9 cellular contexts compared by ENCODE assay signal in genomic region chr17:352421-353212, GRCh38. TPM values are rescaled to one million over a fixed set of nuclear protein-coding genes. Genes with fewer than 3 reads are reported as not detected.
DNase-seq lines count a peak whose midpoint lies in the region; TF ChIP-seq lines count a peak whose summit lies in the region.
"Had no signal": no experiment of that assay in that cellular context is flagged by ENCODE, and none has a peak within 500 bp of the region (broad histone marks: within the 10 kb centered on the region; RNA-seq: fewer than 3 reads in every experiment).

RPH3AL (minus strand) TSS chr17:352807; CDS start chr17:327543, 25,264 bp downstream.

- H3K4me1 ChIP-seq in suprapubic skin, result peaks cover 65% of the 10 kb centered on the region

- TF ChIP-seq POLR2A in suprapubic skin (IDR thresholded peaks at IDR 0.05), result no peak

- peak within 1 kb of the TSS; percentile 62 for H3K27ac ChIP-seq in suprapubic skin
- H3K27ac ChIP-seq: 22Rv1 had no signal

- H3K27me3 ChIP-seq in suprapubic skin, result no peaks in the 10 kb centered on the region

- H3K9me3 ChIP-seq in suprapubic skin, result no peaks in the 10 kb centered on the region

- 58% methylated on average over 14 of the region's 22 CpGs for WGBS in suprapubic skin

- TF ChIP-seq CTCF in suprapubic skin (IDR thresholded peaks at IDR 0.05), result no peak

- no peak for TF ChIP-seq EP300 in suprapubic skin (IDR thresholded peaks at IDR 0.05)

- peak within 1 kb of the TSS; percentile 0 for H3K4me3 ChIP-seq in suprapubic skin

- DNase-seq in DMS 273 (lab: John Stamatoyannopoulos, UW; ENCODE audit: unreplicated experiment) (peak; percentile 19), DMS 273 treated with DMSO at 0.1 percent for 48 hours (lab: John Stamatoyannopoulos, UW) (no peak), astrocyte of the hippocampus (ENCODE audit: low read depth, low spot score) (peak; percentile 30), kidney tubule cell (ENCODE audit: low spot score) (peak; percentile 94), suprapubic skin (ENCODE audit: low spot score in 2 of 2) (no peak), NCI-H1048 (lab: John Stamatoyannopoulos, UW) (no peak), inferior parietal cortex (ENCODE audit: extremely low spot score) (no peak), SW 1271 (lab: John Stamatoyannopoulos, UW) (no peak)

- no peaks in the 10 kb centered on the region for H3K36me3 ChIP-seq in suprapubic skin

RNA-seq across cellular contexts. Expression of gene RPH3AL, which starts in this region (rescaled TPM):
- 10 to 100 TPM in 2 of 4 donors, 1 to 10 TPM in 2; 1.7 to 39.5 (median 10.9) TPM for total RNA-seq in suprapubic skin

Comparison
In these comparisons a context has a peak if more than half of its experiments do, and no peak if none do; other contexts are left out.
1. DNase-seq: peak in DMS 273 (single experiment), astrocyte of the hippocampus (single experiment) and kidney tubule cell (single experiment); none in DMS 273 treated with DMSO at 0.1 percent for 48 hours (single experiment), suprapubic skin (0 of 2), NCI-H1048 (single experiment), inferior parietal cortex (single experiment) and SW 1271 (0 of 2).